Comparison of ENCODE assay signal across 8 cellular contexts in the genomic region with DNA sequence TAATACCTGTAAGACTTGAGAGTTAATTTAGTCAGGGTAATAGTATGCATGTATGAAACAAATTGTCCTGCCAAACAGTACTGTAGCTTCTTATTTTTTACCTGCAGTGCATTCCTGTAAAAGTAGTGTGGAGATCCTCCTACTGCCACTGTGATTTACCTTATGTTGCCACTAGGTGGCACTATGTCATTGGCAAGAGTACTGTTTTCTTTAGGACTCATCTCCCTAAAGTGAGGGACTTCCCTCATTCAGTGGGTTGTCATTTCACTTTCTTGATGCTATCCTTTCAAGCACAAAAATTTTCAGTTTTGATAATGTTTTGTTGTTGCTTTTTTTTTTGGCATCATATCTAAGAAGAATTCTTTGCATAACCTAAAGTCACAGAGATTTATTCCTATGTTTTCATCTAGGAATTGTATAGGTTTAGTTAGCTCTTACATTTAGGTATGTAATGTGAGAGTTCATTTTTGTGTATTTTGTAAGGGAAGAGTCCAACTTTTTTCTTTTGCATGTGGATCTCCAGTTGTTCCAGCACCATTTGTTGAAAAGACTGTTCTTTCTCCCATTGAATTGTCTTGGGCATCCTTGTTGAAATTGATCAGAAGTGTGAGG.
DNase-seq lines count a peak whose midpoint lies in the region; ATAC-seq and TF ChIP-seq lines count a peak whose summit lies in the region.

No MANE protein-coding gene starts in this region.

- POLR2A ChIA-PET in BJ (lab: Charles Lee), result no interaction called here
- POLR2A ChIA-PET in activated CD4-positive, alpha-beta memory T cell treated with anti-CD3 and anti-CD28 coated beads, Interleukin-2, amount 10 ng/mL, durations not matched to agents 7 days and 5 days (lab: Charles Lee), result no interaction called here

- H3K4me1 ChIP-seq in thoracic aorta (ENCODE audit: control insufficient read depth in 1 of 2, low read depth in 2 of 2), result peaks cover 0 to 6% of the 10 kb centered on the region in 2 donors

- H3K36me3 Mint-ChIP-seq in activated CD4-positive, alpha-beta memory T cell treated with anti-CD3 and anti-CD28 coated beads, Interleukin-2, amount 10 ng/mL, durations not matched to agents 7 days and 5 days (ENCODE audit: low read depth), result peaks cover 14% of the 10 kb centered on the region
- H3K36me3 Mint-ChIP-seq in nephron (ENCODE audit: low read depth), result peaks cover 4% of the 10 kb centered on the region

- CTCF ChIA-PET in BJ (lab: Yijun Ruan, JAX), result interaction anchor here (0.9 to 4.2 kb wide), 11 partner anchors 8 to 224 kb away, joined by 3 to 16 read pairs (median 4); no protein-coding TSS in a partner anchor
- CTCF ChIA-PET in activated CD4-positive, alpha-beta memory T cell treated with anti-CD3 and anti-CD28 coated beads, Interleukin-2, amount 10 ng/mL, durations not matched to agents 7 days and 5 days (lab: Charles Lee), result interaction anchor here (0.7 to 2.2 kb wide), 12 partner anchors 9 to 749 kb away, joined by 3 to 14 read pairs (median 3); no protein-coding TSS in a partner anchor

- no peaks in the 10 kb centered on the region for H3K27me3 ChIP-seq in BJ (ENCODE audit: control insufficient read depth, insufficient read depth, low read length)
- H3K27me3 ChIP-seq in thoracic aorta (replicated peaks; ENCODE audit: insufficient read depth), result no peaks in the 10 kb centered on the region

- H3K36me3 ChIP-seq in BJ (ENCODE audit: control insufficient read depth, insufficient read depth, low read length) (no peaks in the 10 kb centered on the region; the same call in none of the 2 replicates), thoracic aorta (no peaks in the 10 kb centered on the region)

- H3K4me3 ChIP-seq in BJ (ENCODE audit: low read depth, low read length) (no peak overlapping the region), thoracic aorta (no peak overlapping the region)

- H3K4me3 Mint-ChIP-seq in activated CD4-positive, alpha-beta memory T cell treated with anti-CD3 and anti-CD28 coated beads, Interleukin-2, amount 10 ng/mL, durations not matched to agents 7 days and 5 days, result no peak overlapping the region
- no peak overlapping the region for H3K4me3 Mint-ChIP-seq in nephron

- no peaks in the 10 kb centered on the region for H3K27me3 Mint-ChIP-seq in activated CD4-positive, alpha-beta memory T cell treated with anti-CD3 and anti-CD28 coated beads, Interleukin-2, amount 10 ng/mL, durations not matched to agents 7 days and 5 days
- peaks cover 3% of the 10 kb centered on the region for H3K27me3 Mint-ChIP-seq in nephron (ENCODE audit: low read depth)

- H3K9me3 ChIP-seq in thoracic aorta, result no peaks in the 10 kb centered on the region

- H3K27ac ChIP-seq in thoracic aorta, result no peak overlapping the region

- peak; percentile 87 for ATAC-seq in GM18870 (IDR thresholded peaks at IDR 0.05; ENCODE audit: unreplicated experiment)
- ATAC-seq in HG03432 (IDR thresholded peaks at IDR 0.05; ENCODE audit: unreplicated experiment), result peak; percentile 84
- peak; percentile 83 for ATAC-seq in esophagus mucosa
- ATAC-seq in thoracic aorta (ENCODE audit: insufficient number of reproducible peaks, low FRiP score, low read depth), result no peak

- H3K4me1 Mint-ChIP-seq in activated CD4-positive, alpha-beta memory T cell treated with anti-CD3 and anti-CD28 coated beads, Interleukin-2, amount 10 ng/mL, durations not matched to agents 7 days and 5 days, result peaks cover 60% of the 10 kb centered on the region
- peaks cover 71% of the 10 kb centered on the region for H3K4me1 Mint-ChIP-seq in nephron

- TF ChIP-seq CTCF in BJ (IDR thresholded peaks at IDR 0.05; ENCODE audit: insufficient read depth, low read depth, low read length) (peak; percentile 75), nephron (IDR thresholded peaks at IDR 0.05; ENCODE audit: unreplicated experiment in 3 of 3) (peak; percentile 65 to 74 (median 66)), thoracic aorta (IDR thresholded peaks at IDR 0.05) (peak; percentile 71)

- H3K27ac Mint-ChIP-seq in activated CD4-positive, alpha-beta memory T cell treated with anti-CD3 and anti-CD28 coated beads, Interleukin-2, amount 10 ng/mL, durations not matched to agents 7 days and 5 days, result no peak overlapping the region
- H3K27ac Mint-ChIP-seq in nephron, result peak overlapping the region; percentile 9 to 57 (median 40)

- DNase-seq in BJ (ENCODE audit: low read depth), result no peak
- peak; percentile 51 for DNase-seq in NCI-H748 treated with DMSO at 0.1 percent for 48 hours (lab: John Stamatoyannopoulos, UW)
- DNase-seq in activated CD4-positive, alpha-beta memory T cell treated with anti-CD3 and anti-CD28 coated beads, Interleukin-2, amount 10 ng/mL, durations not matched to agents 7 days and 5 days, result peak; percentile 55
- peak; percentile 27 for DNase-seq in thoracic aorta (ENCODE audit: low spot score)

- H3K9me3 Mint-ChIP-seq in activated CD4-positive, alpha-beta memory T cell treated with anti-CD3 and anti-CD28 coated beads, Interleukin-2, amount 10 ng/mL, durations not matched to agents 7 days and 5 days, result no peaks in the 10 kb centered on the region
- no peaks in the 10 kb centered on the region for H3K9me3 Mint-ChIP-seq in nephron
